Comparison of ENCODE assay signal across 23 cellular contexts in genomic region chr3:123751478-123751877, GRCh38.
DNase-seq lines count a peak whose midpoint lies in the region; ATAC-seq, FAIRE-seq and TF ChIP-seq lines count a peak whose summit lies in the region.
"Had no signal": no experiment of that assay in that cellular context is flagged by ENCODE, and none has a peak within 500 bp of the region (broad histone marks: within the 10 kb centered on the region; RNA-seq: fewer than 3 reads in every experiment).

No MANE protein-coding gene starts in this region.

- H3K18ac ChIP-seq in IMR-90 (ENCODE audit: low read depth, low read length) (peak overlapping the region; percentile 99), trophoblast cell (ENCODE audit: low read length) (no peak overlapping the region)

- H3K9me1 ChIP-seq in IMR-90 (ENCODE audit: insufficient read depth, low read length) (peaks cover 32% of the 10 kb centered on the region), endothelial cell of umbilical vein (replicated peaks; ENCODE audit: control insufficient read depth, extremely low read depth, insufficient read depth, low read length) (no peaks in the 10 kb centered on the region)

- dilution Hi-C loops in IMR-90 (cut with HindIII; ENCODE audit: low sequenced_read_pairs, unreplicated experiment): no loop called here
- dilution Hi-C loops in endothelial cell of umbilical vein (cut with MboI; ENCODE audit: extremely low pct_ligation_motif_present, low sequenced_read_pairs): no loop called here

- no peak overlapping the region for H3K4me3 ChIP-seq in BJ (ENCODE audit: low read depth, low read length)
- H3K4me3 ChIP-seq in IMR-90 (ENCODE audit: insufficient read depth, low read depth, low read length): no peak overlapping the region
- H3K4me3 ChIP-seq in endothelial cell of umbilical vein (replicated peaks in 1 of 3; ENCODE audit: insufficient read depth in 1 of 3, low read depth in 1 of 3, low read length in 3 of 3): no peak overlapping the region
- H3K4me3 ChIP-seq in trophoblast cell (ENCODE audit: low read depth, low read length): no peak overlapping the region
- H3K4me3 ChIP-seq: esophagus squamous epithelium, left lung, Peyer's patch, tibial nerve had no signal

- peak overlapping the region; percentile 100 for H4K5ac ChIP-seq in IMR-90 (ENCODE audit: low read depth, low read length)

- no peaks in the 10 kb centered on the region for H3K79me2 ChIP-seq in endothelial cell of umbilical vein (ENCODE audit: control insufficient read depth, insufficient read depth, low read length)
- no peaks in the 10 kb centered on the region for H3K79me2 ChIP-seq in trophoblast cell (ENCODE audit: control insufficient read depth, insufficient read depth, low read length, poor library complexity)

- H3K27ac ChIP-seq in IMR-90 (ENCODE audit: insufficient read depth, low read length) (peak overlapping the region; percentile 97), endothelial cell of umbilical vein (ENCODE audit: insufficient read depth, low read depth, low read length) (no peak overlapping the region), trophoblast cell (ENCODE audit: low read depth, low read length) (no peak overlapping the region)
- H3K27ac ChIP-seq: Peyer's patch, tibial nerve had no signal

- H3K9ac ChIP-seq in IMR-90 (ENCODE audit: low read depth, low read length): peak overlapping the region; percentile 37
- H3K9ac ChIP-seq in endothelial cell of umbilical vein (replicated peaks; ENCODE audit: extremely low read depth, insufficient read depth, low read length): no peak overlapping the region
- no peak overlapping the region for H3K9ac ChIP-seq in trophoblast cell (ENCODE audit: low read length)

- H3K36me3 ChIP-seq in BJ (ENCODE audit: control insufficient read depth, insufficient read depth, low read length) (peaks cover 27% of the 10 kb centered on the region), IMR-90 (ENCODE audit: control insufficient read depth, insufficient read depth, low read length) (peaks cover 43% of the 10 kb centered on the region), endothelial cell of umbilical vein (ENCODE audit: control insufficient read depth in 2 of 2, extremely low read depth in 1 of 2, insufficient read depth in 2 of 2, low read length in 2 of 2) (no peaks in the 10 kb centered on the region), trophoblast cell (ENCODE audit: control insufficient read depth in 1 of 2, insufficient read depth in 2 of 2, low read length in 2 of 2) (peaks cover 7 to 13% of the 10 kb centered on the region in 2 experiments)
- H3K36me3 ChIP-seq: esophagus squamous epithelium, left lung, Peyer's patch, tibial nerve had no signal

- no TSS peak for BruUV-seq in IMR-90 (replicated peaks; lab: Mats Ljungman, UMichigan)
- no TSS peak for BruUV-seq in endothelial cell of umbilical vein (replicated peaks; lab: Mats Ljungman, UMichigan)

- H3K27me3 ChIP-seq in BJ (ENCODE audit: control insufficient read depth, insufficient read depth, low read length): no peaks in the 10 kb centered on the region
- no peaks in the 10 kb centered on the region for H3K27me3 ChIP-seq in IMR-90 (ENCODE audit: control insufficient read depth, insufficient read depth, low read length)
- no peaks in the 10 kb centered on the region for H3K27me3 ChIP-seq in endothelial cell of umbilical vein (ENCODE audit: control insufficient read depth in 2 of 2, insufficient read depth in 2 of 2, low read length in 2 of 2)
- no peaks in the 10 kb centered on the region for H3K27me3 ChIP-seq in trophoblast cell (ENCODE audit: insufficient read depth, low read length)
- H3K27me3 ChIP-seq: esophagus squamous epithelium, left lung, Peyer's patch, tibial nerve had no signal

- H4K20me1 ChIP-seq in IMR-90 (ENCODE audit: insufficient read depth, low read length) (no peaks in the 10 kb centered on the region), endothelial cell of umbilical vein (replicated peaks; ENCODE audit: control insufficient read depth, extremely low read depth, insufficient read depth, low read length) (no peaks in the 10 kb centered on the region)

- peaks cover 33 to 78% of the 10 kb centered on the region in 2 experiments for H3K79me1 ChIP-seq in IMR-90 (ENCODE audit: low read depth in 1 of 2, low read length in 2 of 2)
- H3K79me1 ChIP-seq in trophoblast cell (ENCODE audit: low read length): peaks cover 16% of the 10 kb centered on the region

- H3K56ac ChIP-seq in IMR-90 (ENCODE audit: extremely low read depth, insufficient read depth, low read length): peak overlapping the region; percentile 74

- peak overlapping the region; percentile 91 for H3K14ac ChIP-seq in IMR-90 (replicated peaks; ENCODE audit: low read depth, low read length)
- H3K14ac ChIP-seq in trophoblast cell (ENCODE audit: low read length): no peak overlapping the region

- WGBS in IMR-90 (ENCODE audit: extremely low coverage in 2 of 2, insufficient read length in 1 of 2), 2 experiments: 76% methylated on average over 3 of the region's 4 CpGs; no CpG with 5 or more reads in 1 of the 2 experiments
- no CpG with 5 or more reads among the region's 4 CpGs for WGBS in trophoblast cell (ENCODE audit: extremely low coverage, insufficient coverage, insufficient read length)

- ATAC-seq in IMR-90 (ENCODE audit: low read depth): no peak
- ATAC-seq: activated CD8-positive, alpha-beta T cell treated with anti-CD3 and anti-CD28 coated beads for 36 hours had no signal

- CTCF ChIA-PET in BJ (lab: Yijun Ruan, JAX): interaction anchor here (0.9 kb wide), 1 partner anchor 109 kb away, joined by 3 read pairs; no protein-coding TSS in a partner anchor
- CTCF ChIA-PET in IMR-90 (lab: Yijun Ruan, JAX): no interaction called here
- CTCF ChIA-PET in endothelial cell of umbilical vein (lab: Charles Lee): interaction anchor here (1.3 kb wide), 1 partner anchor 210 kb away, joined by 5 read pairs; the partner anchor contains the start of gene CCDC14

- POLR2A ChIA-PET in BJ (lab: Charles Lee): no interaction called here
- POLR2A ChIA-PET in IMR-90 (lab: Charles Lee; ENCODE audit: unreplicated experiment): no interaction called here
- POLR2A ChIA-PET in endothelial cell of umbilical vein (lab: Charles Lee): no interaction called here

- intact Hi-C loops in IMR-90 (cut with micrococcal nuclease): loop anchor here (2.0 kb wide), 1 partner anchor 31 kb away; no protein-coding TSS in a partner anchor
- intact Hi-C loops in endothelial cell of umbilical vein (cut with micrococcal nuclease): loop anchor here (2.0 kb wide), 1 partner anchor 229 kb away; no protein-coding TSS in a partner anchor

- H4K12ac ChIP-seq in trophoblast cell (ENCODE audit: low read depth, low read length): no peak overlapping the region

- H2AK9ac ChIP-seq in IMR-90 (replicated peaks; ENCODE audit: low read depth, low read length, poor library complexity): peak overlapping the region; percentile 86

- H2BK120ac ChIP-seq in IMR-90 (ENCODE audit: low read depth, low read length) (peak overlapping the region; percentile 100), trophoblast cell (ENCODE audit: insufficient read depth, low read length, poor library complexity) (peak overlapping the region; percentile 3)

- FAIRE-seq in endothelial cell of umbilical vein (lab: Jason Lieb, UNC): no peak

- peaks cover 39% of the 10 kb centered on the region for H3K4me1 ChIP-seq in IMR-90 (ENCODE audit: control insufficient read depth, insufficient read depth, low read length)
- peaks cover 15% of the 10 kb centered on the region for H3K4me1 ChIP-seq in endothelial cell of umbilical vein (ENCODE audit: control insufficient read depth, extremely low read depth, insufficient read depth, low read length)
- H3K4me1 ChIP-seq in trophoblast cell (ENCODE audit: control insufficient read depth in 1 of 2, insufficient read depth in 2 of 2, low read length in 2 of 2): peaks cover 10 to 17% of the 10 kb centered on the region in 2 experiments

- H2AFZ ChIP-seq in IMR-90 (replicated peaks; ENCODE audit: low read length, poor library complexity) (no peak overlapping the region), endothelial cell of umbilical vein (ENCODE audit: low read depth, low read length) (no peak overlapping the region), trophoblast cell (ENCODE audit: insufficient read depth, low read length, poor library complexity) (no peak overlapping the region)

- H3K23ac ChIP-seq in IMR-90 (ENCODE audit: low read depth, low read length) (peak overlapping the region; percentile 97), trophoblast cell (ENCODE audit: low read length) (no peak overlapping the region)

- no peak overlapping the region for H3K4me2 ChIP-seq in IMR-90 (ENCODE audit: low read depth, low read length)
- H3K4me2 ChIP-seq in endothelial cell of umbilical vein (ENCODE audit: insufficient read depth, low read length): no peak overlapping the region
- no peak overlapping the region for H3K4me2 ChIP-seq in trophoblast cell (ENCODE audit: low read length)

- no peak for TF ChIP-seq CTCF in BJ (IDR thresholded peaks at IDR 0.05; ENCODE audit: insufficient read depth, low read depth, low read length)
- no peak for TF ChIP-seq CTCF in IMR-90 (conservative IDR thresholded peaks at IDR 0.05; ENCODE audit: low read depth, low read length)
- TF ChIP-seq CTCF in endothelial cell of umbilical vein (IDR thresholded peaks at IDR 0.05; ENCODE audit: extremely low read depth in 1 of 2, insufficient read depth in 1 of 2, low read depth in 1 of 2, low read length in 2 of 2): no peak

- peak overlapping the region; percentile 100 for H4K91ac ChIP-seq in IMR-90 (ENCODE audit: insufficient read depth, low read depth, low read length)
- peak overlapping the region; percentile 21 for H4K91ac ChIP-seq in trophoblast cell (ENCODE audit: low read depth, low read length)

- H2BK5ac ChIP-seq in IMR-90 (ENCODE audit: low read depth, low read length, poor library complexity, severe bottlenecking) (peak overlapping the region; percentile 99), trophoblast cell (ENCODE audit: low read depth, low read length, poor library complexity) (peak overlapping the region; percentile 7)

- peak overlapping the region; percentile 100 for H2AK5ac ChIP-seq in IMR-90 (ENCODE audit: low read depth, low read length)
- no peak overlapping the region for H2AK5ac ChIP-seq in trophoblast cell (ENCODE audit: low read length)

- H4K8ac ChIP-seq in IMR-90 (ENCODE audit: low read depth in 2 of 2, low read length in 2 of 2) (peak overlapping the region; percentile 88 to 100), trophoblast cell (ENCODE audit: low read depth, low read length) (no peak overlapping the region)

- TF ChIP-seq RAD21 in IMR-90 (IDR thresholded peaks at IDR 0.05; ENCODE audit: low read length): no peak

- DNase-seq in BJ (ENCODE audit: low read depth): peak; percentile 87
- peak; percentile 58 for DNase-seq in IMR-90
- no peak for DNase-seq in endothelial cell of umbilical vein (ENCODE audit: low read depth, low spot score)
- peak in 1 of 2 donors; percentile 17 for DNase-seq in trophoblast cell
- DNase-seq in Kasumi-1 (lab: John Stamatoyannopoulos, UW): no peak
- DNase-seq in stimulated activated CD4-positive, alpha-beta T cell treated with anti-CD3 and anti-CD28 coated beads, Interleukin-4, amount 100 ng/mL, for 4 hours: no peak
- DNase-seq in nucleus accumbens (lab: John Stamatoyannopoulos, UW): no peak
- no peak for DNase-seq in activated CD8-positive, alpha-beta memory T cell treated with anti-CD3 and anti-CD28 coated beads for 24 hours
- DNase-seq: activated CD4-positive, CD25-positive, alpha-beta regulatory T cell; activated CD8-positive, alpha-beta T cell treated with anti-CD3 and anti-CD28 coated beads for 36 hours; activated T-cell treated with anti-CD3 and anti-CD28 coated beads, Interleukin-2, amount 50 U/mL, for 1 hour; DND-41; effector memory CD4-positive, alpha-beta T cell; esophagus squamous epithelium; KG1; NCI-H1930; NCI-H345; NCI-H82; Peyer's patch; stimulated activated CD4-positive, alpha-beta T cell treated with anti-CD3 and anti-CD28 coated beads, Interleukin-2, amount 100 ng/mL, for 24 hours; stimulated activated naive CD4-positive, alpha-beta T cell had no signal

- H2BK15ac ChIP-seq in IMR-90 (ENCODE audit: low read depth, low read length): peak overlapping the region; percentile 92; the same call in 2 of the 3 replicates

- no peak for TF ChIP-seq POLR2A in IMR-90 (IDR thresholded peaks at IDR 0.05; ENCODE audit: low read depth, low read length)
- TF ChIP-seq POLR2A in endothelial cell of umbilical vein (IDR thresholded peaks at IDR 0.05; ENCODE audit: low read depth, low read length): no peak

- peaks cover 6% of the 10 kb centered on the region for H3K9me3 ChIP-seq in IMR-90 (ENCODE audit: control insufficient read depth, insufficient read depth, low read length)
- H3K9me3 ChIP-seq in endothelial cell of umbilical vein (replicated peaks; ENCODE audit: control insufficient read depth, insufficient read depth, low read length): no peaks in the 10 kb centered on the region
- H3K9me3 ChIP-seq in trophoblast cell (ENCODE audit: insufficient read depth, low read depth, low read length): no peaks in the 10 kb centered on the region
- H3K9me3 ChIP-seq: esophagus squamous epithelium, left lung, Peyer's patch, tibial nerve had no signal

- peak overlapping the region; percentile 99 for H2BK20ac ChIP-seq in IMR-90 (ENCODE audit: low read depth, low read length)

- in situ Hi-C loops in IMR-90 (cut with MboI; ENCODE audit: low sequenced_read_pairs): no loop called here

- H3K4ac ChIP-seq in IMR-90 (ENCODE audit: low read depth, low read length) (peak overlapping the region; percentile 100), trophoblast cell (ENCODE audit: low read depth, low read length) (no peak overlapping the region)

- H2BK12ac ChIP-seq in trophoblast cell (ENCODE audit: low read length): peak overlapping the region; percentile 7

Comparison
In these comparisons a context has a peak if more than half of its experiments do, and no peak if none do; other contexts are left out.
1. DNase-seq: peak in BJ (single experiment) and IMR-90 (single experiment); none in endothelial cell of umbilical vein (single experiment), Kasumi-1 (0 of 2), stimulated activated CD4-positive, alpha-beta T cell treated with anti-CD3 and anti-CD28 coated beads, Interleukin-4, amount 100 ng/mL, for 4 hours (0 of 2), nucleus accumbens (0 of 56) and activated CD8-positive, alpha-beta memory T cell treated with anti-CD3 and anti-CD28 coated beads for 24 hours (single experiment).